In genomic region chr5:50958852-50959457, GRCh38 we compare ENCODE assay signal across 8 cellular contexts.
DNase-seq lines count a peak whose midpoint lies in the region; ATAC-seq and TF ChIP-seq lines count a peak whose summit lies in the region.

No MANE protein-coding gene starts in this region.

- H3K79me2 ChIP-seq in DND-41 (ENCODE audit: insufficient read depth, low read length): no peaks in the 10 kb centered on the region

- intact Hi-C loops in mucosa of descending colon (cut with DNase I, micrococcal nuclease): no loop called here

- ATAC-seq in DND-41 (ENCODE audit: insufficient read depth, low read depth) (peak; percentile 52), mucosa of descending colon (peak; percentile 57)

- TF ChIP-seq CTCF in DND-41 (IDR thresholded peaks at IDR 0.05; ENCODE audit: borderline replicate concordance, extremely low read depth, low read length, poor library complexity, severe bottlenecking): peak; percentile 83
- TF ChIP-seq CTCF in mucosa of descending colon (IDR thresholded peaks at IDR 0.05): peak; percentile 28

- peaks cover 5% of the 10 kb centered on the region for H3K27me3 ChIP-seq in DND-41 (ENCODE audit: insufficient read depth, low read length, poor library complexity)

- H3K4me3 ChIP-seq in DND-41 (ENCODE audit: low read depth in 1 of 2, low read length in 2 of 2): no peak overlapping the region
- H3K4me3 ChIP-seq in mucosa of descending colon: no peak overlapping the region

- no peak overlapping the region for H2AFZ ChIP-seq in DND-41 (ENCODE audit: low read depth, low read length)

- H3K9me3 ChIP-seq in DND-41 (ENCODE audit: insufficient read depth, low read length, severe bottlenecking) (no peaks in the 10 kb centered on the region), mucosa of descending colon (no peaks in the 10 kb centered on the region)

- no peaks in the 10 kb centered on the region for H3K36me3 ChIP-seq in DND-41 (ENCODE audit: insufficient read depth, low read length)
- H3K36me3 ChIP-seq in mucosa of descending colon (ENCODE audit: low read depth): no peaks in the 10 kb centered on the region

- H3K4me2 ChIP-seq in DND-41 (ENCODE audit: insufficient read depth, low read length): no peak overlapping the region

- H4K20me1 ChIP-seq in DND-41 (ENCODE audit: insufficient read depth, low read length): no peaks in the 10 kb centered on the region

- peak; percentile 36 for DNase-seq in DND-41
- peak; percentile 38 for DNase-seq in H4 (ENCODE audit: low spot score)
- peak; percentile 64 for DNase-seq in NCI-H345 (lab: John Stamatoyannopoulos, UW)
- peak; percentile 54 for DNase-seq in cerebellar cortex (ENCODE audit: low spot score)
- peak in 1 of 3 donors; percentile 73 for DNase-seq in mucosa of descending colon
- no peak for DNase-seq in cortex of kidney (lab: John Stamatoyannopoulos, UW)
- DNase-seq in activated CD4-positive, alpha-beta T cell treated with anti-CD3 and anti-CD28 coated beads for 1 hour: no peak
- no peak for DNase-seq in OCI-M2 (lab: John Stamatoyannopoulos, UW; ENCODE audit: unreplicated experiment)

- H3K27ac ChIP-seq in DND-41 (ENCODE audit: low read length): no peak overlapping the region

- H3K4me1 ChIP-seq in DND-41 (ENCODE audit: insufficient read depth, low read length): peaks cover 7% of the 10 kb centered on the region
- peaks cover 7% of the 10 kb centered on the region for H3K4me1 ChIP-seq in mucosa of descending colon (ENCODE audit: low read depth)

- H3K9ac ChIP-seq in DND-41 (ENCODE audit: low read depth, low read length): no peak overlapping the region

Comparison
In these comparisons a context has a peak if more than half of its experiments do, and no peak if none do; other contexts are left out.
1. DNase-seq: peak in DND-41 (single experiment), H4 (single experiment), NCI-H345 (single experiment) and cerebellar cortex (single experiment); none in cortex of kidney (single experiment), activated CD4-positive, alpha-beta T cell treated with anti-CD3 and anti-CD28 coated beads for 1 hour (single experiment) and OCI-M2 (single experiment).